In the genomic region with DNA sequence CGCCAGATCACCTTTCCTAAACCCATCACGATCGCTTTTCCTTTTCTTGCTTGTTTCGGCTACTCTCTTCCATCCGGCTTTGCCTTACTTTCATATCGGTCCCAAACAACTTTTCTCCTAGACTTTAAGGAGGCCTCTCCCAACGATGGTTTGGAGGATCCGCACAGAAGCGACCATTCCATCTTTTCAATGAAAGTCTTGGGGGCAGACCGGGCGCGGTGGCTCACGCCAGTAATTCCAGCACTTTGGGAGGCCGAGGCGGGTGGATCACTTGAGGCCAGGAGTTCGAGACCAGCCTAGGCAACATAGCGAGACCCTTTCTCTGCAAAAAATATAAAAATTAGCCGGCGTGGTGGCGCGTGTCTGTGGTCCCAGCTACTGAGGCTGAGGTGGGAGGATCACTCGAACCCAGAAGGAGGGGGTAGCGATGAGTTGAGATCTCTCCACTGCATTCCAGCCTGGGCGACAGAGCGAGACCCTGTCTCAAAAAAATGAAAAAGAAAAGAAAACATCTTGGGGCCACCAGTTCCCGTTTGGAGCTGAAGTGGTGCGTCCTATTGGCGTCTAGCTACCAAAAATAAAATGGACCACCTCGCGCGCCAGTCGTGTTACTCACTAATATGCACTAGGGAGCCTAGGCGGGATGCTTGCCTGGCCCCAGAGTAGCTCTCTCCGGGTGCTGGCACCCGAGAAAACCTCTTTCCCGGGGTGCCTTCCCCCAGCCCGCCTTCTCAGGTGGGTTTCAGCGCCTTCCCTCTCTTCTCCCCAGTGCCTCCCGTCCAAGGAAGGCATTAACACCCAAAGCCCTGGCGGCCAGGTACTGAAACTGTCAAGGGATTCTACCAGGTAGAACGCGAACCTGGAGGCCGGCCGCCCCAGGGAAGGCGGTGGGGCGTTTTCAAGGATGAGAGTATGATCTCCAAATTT, we compare ENCODE assay signal across 1 cellular context.
TF ChIP-seq lines count a peak whose summit lies in the region.

No MANE protein-coding gene starts in this region.

TF ChIP-seq in HepG2, 621 proteins besides CTCF, POLR2A, EP300 and RAD21 (continued from another document):
- peak; percentile 33; the same call in 1 of the 2 replicates for TF ChIP-seq EHMT2 (IDR thresholded peaks at IDR 0.05; ENCODE audit: borderline replicate concordance, low read depth, low read length)
- no peak for TF ChIP-seq RAD51 (IDR thresholded peaks at IDR 0.05; ENCODE audit: borderline replicate concordance)
- TF ChIP-seq, protein P1, sequence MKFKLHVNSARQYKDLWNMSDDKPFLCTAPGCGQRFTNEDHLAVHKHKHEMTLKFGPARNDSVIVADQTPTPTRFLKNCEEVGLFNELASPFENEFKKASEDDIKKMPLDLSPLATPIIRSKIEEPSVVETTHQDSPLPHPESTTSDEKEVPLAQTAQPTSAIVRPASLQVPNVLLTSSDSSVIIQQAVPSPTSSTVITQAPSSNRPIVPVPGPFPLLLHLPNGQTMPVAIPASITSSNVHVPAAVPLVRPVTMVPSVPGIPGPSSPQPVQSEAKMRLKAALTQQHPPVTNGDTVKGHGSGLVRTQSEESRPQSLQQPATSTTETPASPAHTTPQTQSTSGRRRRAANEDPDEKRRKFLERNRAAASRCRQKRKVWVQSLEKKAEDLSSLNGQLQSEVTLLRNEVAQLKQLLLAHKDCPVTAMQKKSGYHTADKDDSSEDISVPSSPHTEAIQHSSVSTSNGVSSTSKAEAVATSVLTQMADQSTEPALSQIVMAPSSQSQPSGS (CRISPR knock-in tag; IDR thresholded peaks at IDR 0.05) = no peak
- no peak for TF ChIP-seq PTBP1 (IDR thresholded peaks at IDR 0.05; ENCODE audit: low read depth, low read length, poor library complexity, severe bottlenecking)
- no peak for TF ChIP-seq SRY (CRISPR knock-in tag; IDR thresholded peaks at IDR 0.05)
- TF ChIP-seq NFKB2 (CRISPR knock-in tag; IDR thresholded peaks at IDR 0.05; ENCODE audit: borderline replicate concordance) = no peak
- no peak for TF ChIP-seq NFIC (IDR thresholded peaks at IDR 0.05; ENCODE audit: low read length)
- TF ChIP-seq ZNF343 (CRISPR knock-in tag; IDR thresholded peaks at IDR 0.05) = no peak
- TF ChIP-seq REPIN1 (CRISPR knock-in tag; IDR thresholded peaks at IDR 0.05; ENCODE audit: borderline replicate concordance, low read depth) = peak; percentile 54; the same call in 1 of the 2 replicates
- TF ChIP-seq JARID2 (CRISPR knock-in tag; IDR thresholded peaks at IDR 0.05; ENCODE audit: insufficient replicate concordance) = no peak
- peak; percentile 99 for TF ChIP-seq ZEB1 (IDR thresholded peaks at IDR 0.05; ENCODE audit: insufficient replicate concordance, low read depth)
- no peak for TF ChIP-seq SMAD3 (CRISPR knock-in tag; IDR thresholded peaks at IDR 0.05)
- no peak for TF ChIP-seq XBP1 (CRISPR knock-in tag; IDR thresholded peaks at IDR 0.05)
- TF ChIP-seq, protein P2, sequence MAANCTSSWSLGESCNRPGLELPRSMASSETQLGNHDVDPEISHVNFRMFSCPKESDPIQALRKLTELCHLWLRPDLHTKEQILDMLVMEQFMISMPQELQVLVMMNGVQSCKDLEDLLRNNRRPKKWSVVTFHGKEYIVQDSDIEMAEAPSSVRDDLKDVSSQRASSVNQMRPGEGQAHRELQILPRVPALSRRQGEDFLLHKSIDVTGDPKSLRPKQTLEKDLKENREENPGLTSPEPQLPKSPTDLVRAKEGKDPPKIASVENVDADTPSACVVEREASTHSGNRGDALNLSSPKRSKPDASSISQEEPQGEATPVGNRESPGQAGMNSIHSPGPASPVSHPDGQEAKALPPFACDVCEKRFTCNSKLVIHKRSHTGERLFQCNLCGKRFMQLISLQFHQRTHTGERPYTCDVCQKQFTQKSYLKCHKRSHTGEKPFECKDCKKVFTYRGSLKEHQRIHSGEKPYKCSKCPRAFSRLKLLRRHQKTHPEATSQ (CRISPR knock-in tag; IDR thresholded peaks at IDR 0.05; ENCODE audit: borderline replicate concordance) = no peak
- TF ChIP-seq FOSL1 (CRISPR knock-in tag; IDR thresholded peaks at IDR 0.05; ENCODE audit: borderline replicate concordance) = no peak
- no peak for TF ChIP-seq ZNF615 (CRISPR knock-in tag; IDR thresholded peaks at IDR 0.05; ENCODE audit: borderline replicate concordance)
- TF ChIP-seq TBX2 (CRISPR knock-in tag; IDR thresholded peaks at IDR 0.05; ENCODE audit: borderline replicate concordance) = no peak
- TF ChIP-seq FLYWCH1 (CRISPR knock-in tag; IDR thresholded peaks at IDR 0.05) = no peak
- no peak for TF ChIP-seq ZNF773 (CRISPR knock-in tag; IDR thresholded peaks at IDR 0.05; ENCODE audit: borderline replicate concordance)
- no peak for TF ChIP-seq ZNF180 (CRISPR knock-in tag; IDR thresholded peaks at IDR 0.05; ENCODE audit: borderline replicate concordance, low read depth)
- no peak for TF ChIP-seq EED (CRISPR knock-in tag; IDR thresholded peaks at IDR 0.05)
- TF ChIP-seq, protein P3, sequence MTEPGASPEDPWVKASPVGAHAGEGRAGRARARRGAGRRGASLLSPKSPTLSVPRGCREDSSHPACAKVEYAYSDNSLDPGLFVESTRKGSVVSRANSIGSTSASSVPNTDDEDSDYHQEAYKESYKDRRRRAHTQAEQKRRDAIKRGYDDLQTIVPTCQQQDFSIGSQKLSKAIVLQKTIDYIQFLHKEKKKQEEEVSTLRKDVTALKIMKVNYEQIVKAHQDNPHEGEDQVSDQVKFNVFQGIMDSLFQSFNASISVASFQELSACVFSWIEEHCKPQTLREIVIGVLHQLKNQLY (CRISPR knock-in tag; IDR thresholded peaks at IDR 0.05) = no peak
- TF ChIP-seq HIVEP1 (CRISPR knock-in tag; IDR thresholded peaks at IDR 0.05) = no peak
- TF ChIP-seq MTF1 (CRISPR knock-in tag; IDR thresholded peaks at IDR 0.05) = no peak
- TF ChIP-seq, protein P4, sequence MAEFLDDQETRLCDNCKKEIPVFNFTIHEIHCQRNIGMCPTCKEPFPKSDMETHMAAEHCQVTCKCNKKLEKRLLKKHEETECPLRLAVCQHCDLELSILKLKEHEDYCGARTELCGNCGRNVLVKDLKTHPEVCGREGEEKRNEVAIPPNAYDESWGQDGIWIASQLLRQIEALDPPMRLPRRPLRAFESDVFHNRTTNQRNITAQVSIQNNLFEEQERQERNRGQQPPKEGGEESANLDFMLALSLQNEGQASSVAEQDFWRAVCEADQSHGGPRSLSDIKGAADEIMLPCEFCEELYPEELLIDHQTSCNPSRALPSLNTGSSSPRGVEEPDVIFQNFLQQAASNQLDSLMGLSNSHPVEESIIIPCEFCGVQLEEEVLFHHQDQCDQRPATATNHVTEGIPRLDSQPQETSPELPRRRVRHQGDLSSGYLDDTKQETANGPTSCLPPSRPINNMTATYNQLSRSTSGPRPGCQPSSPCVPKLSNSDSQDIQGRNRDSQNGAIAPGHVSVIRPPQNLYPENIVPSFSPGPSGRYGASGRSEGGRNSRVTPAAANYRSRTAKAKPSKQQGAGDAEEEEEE (CRISPR knock-in tag; IDR thresholded peaks at IDR 0.05; ENCODE audit: borderline replicate concordance) = no peak
- TF ChIP-seq, protein P5, sequence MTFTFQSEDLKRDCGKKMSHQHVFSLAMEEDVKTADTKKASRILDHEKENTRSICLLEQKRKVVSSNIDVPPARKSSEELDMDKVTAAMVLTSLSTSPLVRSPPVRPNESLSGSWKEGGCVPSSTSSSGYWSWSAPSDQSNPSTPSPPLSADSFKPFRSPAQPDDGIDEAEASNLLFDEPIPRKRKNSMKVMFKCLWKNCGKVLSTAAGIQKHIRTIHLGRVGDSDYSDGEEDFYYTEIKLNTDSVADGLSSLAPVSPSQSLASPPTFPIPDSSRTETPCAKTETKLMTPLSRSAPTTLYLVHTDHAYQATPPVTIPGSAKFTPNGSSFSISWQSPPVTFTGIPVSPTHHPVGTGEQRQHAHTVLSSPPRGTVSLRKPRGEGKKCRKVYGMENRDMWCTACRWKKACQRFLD (CRISPR knock-in tag; IDR thresholded peaks at IDR 0.05; ENCODE audit: borderline replicate concordance) = no peak
